1 cellular context compared by ENCODE assay signal in the genomic region with DNA sequence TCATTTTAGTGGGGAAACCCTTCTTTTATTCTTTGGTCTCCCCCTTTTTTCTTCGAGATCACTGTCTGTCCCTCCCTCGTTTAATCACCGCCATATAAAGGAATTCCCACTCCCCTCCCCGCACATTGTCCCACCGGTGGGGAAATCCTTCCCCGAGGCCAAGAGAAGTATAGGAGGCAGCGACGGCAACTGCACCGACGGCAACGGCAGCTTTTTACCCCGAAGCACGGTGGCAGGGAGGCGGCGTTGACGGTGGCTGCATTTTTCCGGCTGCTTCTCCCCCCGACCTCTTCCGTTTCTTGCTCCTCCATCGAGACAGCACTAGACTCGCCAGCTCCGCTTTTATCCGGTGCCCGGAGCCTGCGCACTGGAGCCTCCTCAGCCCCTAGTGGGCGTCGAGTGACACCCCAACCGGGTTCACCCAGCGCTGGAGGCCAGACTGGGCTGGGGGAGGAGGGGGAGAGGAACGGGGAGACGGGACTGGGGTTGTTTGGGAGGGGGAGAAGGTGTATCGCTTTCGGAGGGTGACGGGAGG.
TF ChIP-seq lines count a peak whose summit lies in the region.

No MANE protein-coding gene starts in this region.

TF ChIP-seq in K562, 482 proteins besides CTCF, POLR2A, EP300 and RAD21 (continued from another document and continues in another):
- TF ChIP-seq ZNF316 (IDR thresholded peaks at IDR 0.05) (no peak; the same call in 1 of the 2 replicates), WHSC1 (IDR thresholded peaks at IDR 0.05; ENCODE audit: low read length) (no peak), ZNF77 (CRISPR knock-in tag; IDR thresholded peaks at IDR 0.05) (no peak), STAT5A (IDR thresholded peaks at IDR 0.05; ENCODE audit: borderline replicate concordance, low read length) (peak; percentile 11; the same call in 1 of the 2 replicates), FOXJ3 (CRISPR knock-in tag; IDR thresholded peaks at IDR 0.05) (no peak), ELF4 (CRISPR knock-in tag; IDR thresholded peaks at IDR 0.05) (peak; percentile 58; the same call in 1 of the 2 replicates), CREM (IDR thresholded peaks at IDR 0.05; ENCODE audit: low read depth) (peak; percentile 68), FIP1L1 (IDR thresholded peaks at IDR 0.05; ENCODE audit: low read depth, low read length, poor library complexity, severe bottlenecking) (no peak), PYGO2 (tag; IDR thresholded peaks at IDR 0.05) (peak; percentile 55; the same call in 1 of the 2 replicates), MTA1 (IDR thresholded peaks at IDR 0.05; ENCODE audit: borderline replicate concordance) (no peak), XRCC4 (IDR thresholded peaks at IDR 0.05; ENCODE audit: extremely low read depth, insufficient read depth, insufficient read length) (no peak), ETV5 (CRISPR knock-in tag; IDR thresholded peaks at IDR 0.05; ENCODE audit: low read depth) (peak; percentile 37; the same call in 1 of the 2 replicates), KDM4B (IDR thresholded peaks at IDR 0.05; ENCODE audit: borderline replicate concordance in 2 of 2, low read depth in 1 of 2) (peak in 1 of 2 experiments; percentile 57; a peak in 1 of 4 replicates), PTRF (tag; IDR thresholded peaks at IDR 0.05) (no peak), SP2 (IDR thresholded peaks at IDR 0.05; ENCODE audit: extremely low read depth, low read depth, low read length, poor library complexity, severe bottlenecking) (no peak)
- TF ChIP-seq, protein P1, sequence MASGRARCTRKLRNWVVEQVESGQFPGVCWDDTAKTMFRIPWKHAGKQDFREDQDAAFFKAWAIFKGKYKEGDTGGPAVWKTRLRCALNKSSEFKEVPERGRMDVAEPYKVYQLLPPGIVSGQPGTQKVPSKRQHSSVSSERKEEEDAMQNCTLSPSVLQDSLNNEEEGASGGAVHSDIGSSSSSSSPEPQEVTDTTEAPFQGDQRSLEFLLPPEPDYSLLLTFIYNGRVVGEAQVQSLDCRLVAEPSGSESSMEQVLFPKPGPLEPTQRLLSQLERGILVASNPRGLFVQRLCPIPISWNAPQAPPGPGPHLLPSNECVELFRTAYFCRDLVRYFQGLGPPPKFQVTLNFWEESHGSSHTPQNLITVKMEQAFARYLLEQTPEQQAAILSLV (tag; IDR thresholded peaks at IDR 0.05), result no peak
- TF ChIP-seq, protein P2, sequence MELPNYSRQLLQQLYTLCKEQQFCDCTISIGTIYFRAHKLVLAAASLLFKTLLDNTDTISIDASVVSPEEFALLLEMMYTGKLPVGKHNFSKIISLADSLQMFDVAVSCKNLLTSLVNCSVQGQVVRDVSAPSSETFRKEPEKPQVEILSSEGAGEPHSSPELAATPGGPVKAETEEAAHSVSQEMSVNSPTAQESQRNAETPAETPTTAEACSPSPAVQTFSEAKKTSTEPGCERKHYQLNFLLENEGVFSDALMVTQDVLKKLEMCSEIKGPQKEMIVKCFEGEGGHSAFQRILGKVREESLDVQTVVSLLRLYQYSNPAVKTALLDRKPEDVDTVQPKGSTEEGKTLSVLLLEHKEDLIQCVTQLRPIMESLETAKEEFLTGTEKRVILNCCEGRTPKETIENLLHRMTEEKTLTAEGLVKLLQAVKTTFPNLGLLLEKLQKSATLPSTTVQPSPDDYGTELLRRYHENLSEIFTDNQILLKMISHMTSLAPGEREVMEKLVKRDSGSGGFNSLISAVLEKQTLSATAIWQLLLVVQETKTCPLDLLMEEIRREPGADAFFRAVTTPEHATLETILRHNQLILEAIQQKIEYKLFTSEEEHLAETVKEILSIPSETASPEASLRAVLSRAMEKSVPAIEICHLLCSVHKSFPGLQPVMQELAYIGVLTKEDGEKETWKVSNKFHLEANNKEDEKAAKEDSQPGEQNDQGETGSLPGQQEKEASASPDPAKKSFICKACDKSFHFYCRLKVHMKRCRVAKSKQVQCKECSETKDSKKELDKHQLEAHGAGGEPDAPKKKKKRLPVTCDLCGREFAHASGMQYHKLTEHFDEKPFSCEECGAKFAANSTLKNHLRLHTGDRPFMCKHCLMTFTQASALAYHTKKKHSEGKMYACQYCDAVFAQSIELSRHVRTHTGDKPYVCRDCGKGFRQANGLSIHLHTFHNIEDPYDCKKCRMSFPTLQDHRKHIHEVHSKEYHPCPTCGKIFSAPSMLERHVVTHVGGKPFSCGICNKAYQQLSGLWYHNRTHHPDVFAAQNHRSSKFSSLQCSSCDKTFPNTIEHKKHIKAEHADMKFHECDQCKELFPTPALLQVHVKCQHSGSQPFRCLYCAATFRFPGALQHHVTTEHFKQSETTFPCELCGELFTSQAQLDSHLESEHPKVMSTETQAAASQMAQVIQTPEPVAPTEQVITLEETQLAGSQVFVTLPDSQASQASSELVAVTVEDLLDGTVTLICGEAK (IDR thresholded peaks at IDR 0.05), result 0 out of 2 replicates have a peak, but pooled peaks have one; percentile 54
- TF ChIP-seq, protein P2 (CRISPR knock-in tag; IDR thresholded peaks at IDR 0.05), result no peak
- TF ChIP-seq, protein P3, sequence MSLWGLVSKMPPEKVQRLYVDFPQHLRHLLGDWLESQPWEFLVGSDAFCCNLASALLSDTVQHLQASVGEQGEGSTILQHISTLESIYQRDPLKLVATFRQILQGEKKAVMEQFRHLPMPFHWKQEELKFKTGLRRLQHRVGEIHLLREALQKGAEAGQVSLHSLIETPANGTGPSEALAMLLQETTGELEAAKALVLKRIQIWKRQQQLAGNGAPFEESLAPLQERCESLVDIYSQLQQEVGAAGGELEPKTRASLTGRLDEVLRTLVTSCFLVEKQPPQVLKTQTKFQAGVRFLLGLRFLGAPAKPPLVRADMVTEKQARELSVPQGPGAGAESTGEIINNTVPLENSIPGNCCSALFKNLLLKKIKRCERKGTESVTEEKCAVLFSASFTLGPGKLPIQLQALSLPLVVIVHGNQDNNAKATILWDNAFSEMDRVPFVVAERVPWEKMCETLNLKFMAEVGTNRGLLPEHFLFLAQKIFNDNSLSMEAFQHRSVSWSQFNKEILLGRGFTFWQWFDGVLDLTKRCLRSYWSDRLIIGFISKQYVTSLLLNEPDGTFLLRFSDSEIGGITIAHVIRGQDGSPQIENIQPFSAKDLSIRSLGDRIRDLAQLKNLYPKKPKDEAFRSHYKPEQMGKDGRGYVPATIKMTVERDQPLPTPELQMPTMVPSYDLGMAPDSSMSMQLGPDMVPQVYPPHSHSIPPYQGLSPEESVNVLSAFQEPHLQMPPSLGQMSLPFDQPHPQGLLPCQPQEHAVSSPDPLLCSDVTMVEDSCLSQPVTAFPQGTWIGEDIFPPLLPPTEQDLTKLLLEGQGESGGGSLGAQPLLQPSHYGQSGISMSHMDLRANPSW (CRISPR knock-in tag; IDR thresholded peaks at IDR 0.05), result no peak
- TF ChIP-seq, protein P4, sequence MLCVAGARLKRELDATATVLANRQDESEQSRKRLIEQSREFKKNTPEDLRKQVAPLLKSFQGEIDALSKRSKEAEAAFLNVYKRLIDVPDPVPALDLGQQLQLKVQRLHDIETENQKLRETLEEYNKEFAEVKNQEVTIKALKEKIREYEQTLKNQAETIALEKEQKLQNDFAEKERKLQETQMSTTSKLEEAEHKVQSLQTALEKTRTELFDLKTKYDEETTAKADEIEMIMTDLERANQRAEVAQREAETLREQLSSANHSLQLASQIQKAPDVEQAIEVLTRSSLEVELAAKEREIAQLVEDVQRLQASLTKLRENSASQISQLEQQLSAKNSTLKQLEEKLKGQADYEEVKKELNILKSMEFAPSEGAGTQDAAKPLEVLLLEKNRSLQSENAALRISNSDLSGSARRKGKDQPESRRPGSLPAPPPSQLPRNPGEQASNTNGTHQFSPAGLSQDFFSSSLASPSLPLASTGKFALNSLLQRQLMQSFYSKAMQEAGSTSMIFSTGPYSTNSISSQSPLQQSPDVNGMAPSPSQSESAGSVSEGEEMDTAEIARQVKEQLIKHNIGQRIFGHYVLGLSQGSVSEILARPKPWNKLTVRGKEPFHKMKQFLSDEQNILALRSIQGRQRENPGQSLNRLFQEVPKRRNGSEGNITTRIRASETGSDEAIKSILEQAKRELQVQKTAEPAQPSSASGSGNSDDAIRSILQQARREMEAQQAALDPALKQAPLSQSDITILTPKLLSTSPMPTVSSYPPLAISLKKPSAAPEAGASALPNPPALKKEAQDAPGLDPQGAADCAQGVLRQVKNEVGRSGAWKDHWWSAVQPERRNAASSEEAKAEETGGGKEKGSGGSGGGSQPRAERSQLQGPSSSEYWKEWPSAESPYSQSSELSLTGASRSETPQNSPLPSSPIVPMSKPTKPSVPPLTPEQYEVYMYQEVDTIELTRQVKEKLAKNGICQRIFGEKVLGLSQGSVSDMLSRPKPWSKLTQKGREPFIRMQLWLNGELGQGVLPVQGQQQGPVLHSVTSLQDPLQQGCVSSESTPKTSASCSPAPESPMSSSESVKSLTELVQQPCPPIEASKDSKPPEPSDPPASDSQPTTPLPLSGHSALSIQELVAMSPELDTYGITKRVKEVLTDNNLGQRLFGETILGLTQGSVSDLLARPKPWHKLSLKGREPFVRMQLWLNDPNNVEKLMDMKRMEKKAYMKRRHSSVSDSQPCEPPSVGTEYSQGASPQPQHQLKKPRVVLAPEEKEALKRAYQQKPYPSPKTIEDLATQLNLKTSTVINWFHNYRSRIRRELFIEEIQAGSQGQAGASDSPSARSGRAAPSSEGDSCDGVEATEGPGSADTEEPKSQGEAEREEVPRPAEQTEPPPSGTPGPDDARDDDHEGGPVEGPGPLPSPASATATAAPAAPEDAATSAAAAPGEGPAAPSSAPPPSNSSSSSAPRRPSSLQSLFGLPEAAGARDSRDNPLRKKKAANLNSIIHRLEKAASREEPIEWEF (CRISPR knock-in tag; IDR thresholded peaks at IDR 0.05), result no peak; the same call in 1 of the 2 replicates
- TF ChIP-seq, protein P5, sequence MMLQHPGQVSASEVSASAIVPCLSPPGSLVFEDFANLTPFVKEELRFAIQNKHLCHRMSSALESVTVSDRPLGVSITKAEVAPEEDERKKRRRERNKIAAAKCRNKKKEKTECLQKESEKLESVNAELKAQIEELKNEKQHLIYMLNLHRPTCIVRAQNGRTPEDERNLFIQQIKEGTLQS (IDR thresholded peaks at IDR 0.05), result no peak
- TF ChIP-seq, protein P5 (CRISPR knock-in tag; conservative IDR thresholded peaks at IDR 0.05), result 0 out of 2 replicates have a peak, but pooled peaks have one; percentile 10
- TF ChIP-seq, protein P6, sequence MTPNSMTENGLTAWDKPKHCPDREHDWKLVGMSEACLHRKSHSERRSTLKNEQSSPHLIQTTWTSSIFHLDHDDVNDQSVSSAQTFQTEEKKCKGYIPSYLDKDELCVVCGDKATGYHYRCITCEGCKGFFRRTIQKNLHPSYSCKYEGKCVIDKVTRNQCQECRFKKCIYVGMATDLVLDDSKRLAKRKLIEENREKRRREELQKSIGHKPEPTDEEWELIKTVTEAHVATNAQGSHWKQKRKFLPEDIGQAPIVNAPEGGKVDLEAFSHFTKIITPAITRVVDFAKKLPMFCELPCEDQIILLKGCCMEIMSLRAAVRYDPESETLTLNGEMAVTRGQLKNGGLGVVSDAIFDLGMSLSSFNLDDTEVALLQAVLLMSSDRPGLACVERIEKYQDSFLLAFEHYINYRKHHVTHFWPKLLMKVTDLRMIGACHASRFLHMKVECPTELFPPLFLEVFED (CRISPR knock-in tag; conservative IDR thresholded peaks at IDR 0.05), result peak; percentile 76
